Comparison of ENCODE assay signal across 8 cellular contexts in the genomic region with DNA sequence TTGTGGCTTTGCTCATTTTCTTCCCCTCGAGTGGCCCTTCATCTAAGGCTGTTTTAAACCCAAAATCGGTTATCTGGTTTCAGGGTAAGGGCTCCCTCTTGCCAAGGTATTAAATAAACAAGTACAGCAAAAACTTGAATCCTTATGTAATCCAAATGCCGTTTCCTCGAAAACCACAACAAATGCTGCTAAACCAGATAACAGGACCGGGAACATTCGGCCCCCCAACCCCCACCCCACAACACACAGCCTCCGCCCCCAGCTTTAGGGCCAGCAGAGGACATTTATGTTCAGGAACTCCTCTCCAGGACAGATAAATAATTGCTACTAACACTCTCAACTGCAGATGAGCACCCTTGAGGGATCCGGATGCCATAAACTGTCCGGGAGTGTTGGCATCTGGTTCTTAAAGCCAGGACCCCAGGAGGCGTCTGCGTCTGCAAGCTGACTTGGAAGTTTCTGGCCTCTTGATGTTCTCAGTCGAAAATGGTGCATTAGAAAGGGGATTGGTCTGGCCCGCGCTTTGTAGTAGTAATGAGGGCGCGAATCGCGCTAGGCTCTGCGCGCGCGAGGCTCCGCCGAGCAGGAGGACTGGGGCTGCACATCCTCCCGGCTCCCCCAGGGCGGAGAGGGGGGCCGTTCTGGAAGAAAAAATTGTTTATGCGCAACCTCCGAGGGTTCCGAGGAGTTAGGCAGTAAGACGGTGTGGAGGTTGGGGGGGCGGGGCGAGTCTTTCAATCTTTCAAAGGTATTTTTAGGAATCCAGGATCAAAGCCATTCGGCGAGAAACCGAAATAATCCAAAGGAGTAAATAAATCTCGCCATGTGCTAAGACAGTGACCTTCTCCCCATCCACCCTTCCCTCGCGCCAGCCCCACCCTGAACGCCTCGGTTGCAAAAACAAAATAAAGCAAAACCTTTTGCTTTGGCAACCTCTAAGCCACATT. TPM values are rescaled to one million over a fixed set of nuclear protein-coding genes. Genes with fewer than 3 reads are reported as not detected.
DNase-seq lines count a peak whose midpoint lies in the region; ATAC-seq, FAIRE-seq and TF ChIP-seq lines count a peak whose summit lies in the region.

No MANE protein-coding gene starts in this region.

- TF ChIP-seq CTCF in fibroblast of villous mesenchyme (IDR thresholded peaks at IDR 0.05; ENCODE audit: insufficient read depth, low read depth, low read length), result no peak

- H3K27ac Mint-ChIP-seq in natural killer cell treated with Interleukin-12 subunit alpha and Interleukin-12 subunit beta and Interleukin-15 and Interleukin-18, amount 100 ng/mL, for 72 hours, result peak overlapping the region in 1 of 2 donors; percentile 59

- no peak for ATAC-seq in activated T-cell treated with anti-CD3 and anti-CD28 coated beads, Interleukin-2, amount 50 U/mL, for 4 hours
- no peak for ATAC-seq in natural killer cell treated with Interleukin-12 subunit alpha and Interleukin-12 subunit beta and Interleukin-15 and Interleukin-18, amount 100 ng/mL, for 72 hours
- no peak for ATAC-seq in HG03571 (IDR thresholded peaks at IDR 0.05; ENCODE audit: unreplicated experiment)

- peaks cover 13% of the 10 kb centered on the region for H3K9me3 Mint-ChIP-seq in activated T-cell treated with anti-CD3 and anti-CD28 coated beads, Interleukin-2, amount 50 U/mL, for 4 hours
- H3K9me3 Mint-ChIP-seq in natural killer cell treated with Interleukin-12 subunit alpha and Interleukin-12 subunit beta and Interleukin-15 and Interleukin-18, amount 100 ng/mL, for 72 hours, result peaks cover 10% of the 10 kb centered on the region

- peak overlapping the region; percentile 57 for H3K4me3 ChIP-seq in fibroblast of villous mesenchyme (ENCODE audit: low read depth, low read length)

- in situ Hi-C loops in ACHN (cut with HindIII; ENCODE audit: low pct_ligation_motif_present, low pct_unique_long_range_greater_than_20kb, low sequenced_read_pairs), result no loop called here

- FAIRE-seq in H54 (lab: Jason Lieb, UNC), result no peak
- FAIRE-seq in frontal cortex (lab: Jason Lieb, UNC), result no peak

- DNase-seq in ACHN (peak; percentile 72), H54 (ENCODE audit: insufficient read length, low spot score) (peak; percentile 80), NCI-H526 (lab: John Stamatoyannopoulos, UW) (peak; percentile 72 to 77), fibroblast of villous mesenchyme (ENCODE audit: low read depth) (peak; percentile 58), frontal cortex (ENCODE audit: low spot score in 2 of 2) (no peak)
- DNase-seq in activated T-cell treated with anti-CD3 and anti-CD28 coated beads, Interleukin-2, amount 50 U/mL, for 4 hours, result no peak
- no peak for DNase-seq in natural killer cell treated with Interleukin-12 subunit alpha and Interleukin-12 subunit beta and Interleukin-15 and Interleukin-18, amount 100 ng/mL, for 72 hours (ENCODE audit: low spot score)

- peaks cover 26% of the 10 kb centered on the region for H3K27me3 Mint-ChIP-seq in activated T-cell treated with anti-CD3 and anti-CD28 coated beads, Interleukin-2, amount 50 U/mL, for 4 hours (ENCODE audit: low read depth)
- peaks cover 8 to 18% of the 10 kb centered on the region in 2 donors for H3K27me3 Mint-ChIP-seq in natural killer cell treated with Interleukin-12 subunit alpha and Interleukin-12 subunit beta and Interleukin-15 and Interleukin-18, amount 100 ng/mL, for 72 hours

- peaks cover 32% of the 10 kb centered on the region for H3K4me1 Mint-ChIP-seq in activated T-cell treated with anti-CD3 and anti-CD28 coated beads, Interleukin-2, amount 50 U/mL, for 4 hours (ENCODE audit: low read depth)
- peaks cover 37 to 43% of the 10 kb centered on the region in 2 donors for H3K4me1 Mint-ChIP-seq in natural killer cell treated with Interleukin-12 subunit alpha and Interleukin-12 subunit beta and Interleukin-15 and Interleukin-18, amount 100 ng/mL, for 72 hours (ENCODE audit: low read depth in 2 of 2)

- peaks cover 12% of the 10 kb centered on the region for H3K36me3 Mint-ChIP-seq in activated T-cell treated with anti-CD3 and anti-CD28 coated beads, Interleukin-2, amount 50 U/mL, for 4 hours (ENCODE audit: insufficient read depth)
- peaks cover 25% of the 10 kb centered on the region for H3K36me3 Mint-ChIP-seq in natural killer cell treated with Interleukin-12 subunit alpha and Interleukin-12 subunit beta and Interleukin-15 and Interleukin-18, amount 100 ng/mL, for 72 hours

- H3K4me3 Mint-ChIP-seq in activated T-cell treated with anti-CD3 and anti-CD28 coated beads, Interleukin-2, amount 50 U/mL, for 4 hours, result peak overlapping the region; percentile 74
- peak overlapping the region; percentile 98 for H3K4me3 Mint-ChIP-seq in natural killer cell treated with Interleukin-12 subunit alpha and Interleukin-12 subunit beta and Interleukin-15 and Interleukin-18, amount 100 ng/mL, for 72 hours

- 0 out of 2 replicates have a peak, but pooled peaks have one; percentile 3 for TF ChIP-seq POLR2A in H54 (IDR thresholded peaks at IDR 0.05; ENCODE audit: low read depth, low read length)

RNA-seq across cellular contexts. Expression of a gene that starts 3.9 kb away (rescaled TPM):
- 100 to 1,000 TPM; 192 to 271 (median 225) TPM for total RNA-seq in activated T-cell treated with anti-CD3 and anti-CD28 coated beads, Interleukin-2, amount 50 U/mL, for 4 hours
- total RNA-seq in fibroblast of villous mesenchyme (31.2 and 118 TPM in 2 replicates), frontal cortex (151 TPM)
- 100 to 1,000 TPM; 247 to 279 TPM for total RNA-seq in natural killer cell treated with Interleukin-12 subunit alpha and Interleukin-12 subunit beta and Interleukin-15 and Interleukin-18, amount 100 ng/mL, for 72 hours

Comparison
In these comparisons a context has a peak if more than half of its experiments do, and no peak if none do; other contexts are left out.
1. DNase-seq: peak in ACHN (single experiment), H54 (single experiment), NCI-H526 (2 of 2) and fibroblast of villous mesenchyme (single experiment); none in activated T-cell treated with anti-CD3 and anti-CD28 coated beads, Interleukin-2, amount 50 U/mL, for 4 hours (single experiment), natural killer cell treated with Interleukin-12 subunit alpha and Interleukin-12 subunit beta and Interleukin-15 and Interleukin-18, amount 100 ng/mL, for 72 hours (single experiment) and frontal cortex (0 of 2).